1 cellular context compared by ENCODE assay signal in the genomic region with DNA sequence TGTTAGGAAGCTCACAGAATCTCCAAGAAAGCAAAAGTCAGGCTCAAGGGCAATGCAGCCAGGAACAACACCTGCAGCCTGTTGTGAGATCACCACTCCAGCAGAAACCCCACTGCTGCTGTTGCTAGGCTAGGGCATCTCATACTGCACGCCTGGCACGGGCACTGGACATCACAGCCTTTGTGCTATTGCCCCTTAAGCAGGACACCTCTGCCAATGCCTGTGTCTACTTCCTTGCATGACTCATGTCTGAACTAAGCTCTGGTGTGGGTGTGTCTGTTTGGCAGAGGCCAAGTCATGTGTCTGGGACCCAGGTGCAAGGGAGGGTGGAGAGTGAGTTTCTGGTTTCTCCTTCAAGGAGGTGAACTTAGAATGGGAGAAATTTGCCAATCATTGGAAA.
A peak's percentile ranks its signal among the peaks of the same experiment; 100 is the strongest.
TF ChIP-seq lines count a peak whose summit lies in the region.

No MANE protein-coding gene starts in this region.

TF ChIP-seq in HCT116, 20 proteins besides CTCF, POLR2A, EP300 and RAD21 (continued from another document):
- TF ChIP-seq, protein P1, sequence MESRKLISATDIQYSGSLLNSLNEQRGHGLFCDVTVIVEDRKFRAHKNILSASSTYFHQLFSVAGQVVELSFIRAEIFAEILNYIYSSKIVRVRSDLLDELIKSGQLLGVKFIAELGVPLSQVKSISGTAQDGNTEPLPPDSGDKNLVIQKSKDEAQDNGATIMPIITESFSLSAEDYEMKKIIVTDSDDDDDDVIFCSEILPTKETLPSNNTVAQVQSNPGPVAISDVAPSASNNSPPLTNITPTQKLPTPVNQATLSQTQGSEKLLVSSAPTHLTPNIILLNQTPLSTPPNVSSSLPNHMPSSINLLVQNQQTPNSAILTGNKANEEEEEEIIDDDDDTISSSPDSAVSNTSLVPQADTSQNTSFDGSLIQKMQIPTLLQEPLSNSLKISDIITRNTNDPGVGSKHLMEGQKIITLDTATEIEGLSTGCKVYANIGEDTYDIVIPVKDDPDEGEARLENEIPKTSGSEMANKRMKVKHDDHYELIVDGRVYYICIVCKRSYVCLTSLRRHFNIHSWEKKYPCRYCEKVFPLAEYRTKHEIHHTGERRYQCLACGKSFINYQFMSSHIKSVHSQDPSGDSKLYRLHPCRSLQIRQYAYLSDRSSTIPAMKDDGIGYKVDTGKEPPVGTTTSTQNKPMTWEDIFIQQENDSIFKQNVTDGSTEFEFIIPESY (IDR thresholded peaks at IDR 0.05; ENCODE audit: extremely low read depth, insufficient replicate concordance, low read length) = peak; percentile 48
TF ChIP-seq in HCT116: peak in this region for 13.
